1 cellular context compared by ENCODE assay signal in the genomic region with DNA sequence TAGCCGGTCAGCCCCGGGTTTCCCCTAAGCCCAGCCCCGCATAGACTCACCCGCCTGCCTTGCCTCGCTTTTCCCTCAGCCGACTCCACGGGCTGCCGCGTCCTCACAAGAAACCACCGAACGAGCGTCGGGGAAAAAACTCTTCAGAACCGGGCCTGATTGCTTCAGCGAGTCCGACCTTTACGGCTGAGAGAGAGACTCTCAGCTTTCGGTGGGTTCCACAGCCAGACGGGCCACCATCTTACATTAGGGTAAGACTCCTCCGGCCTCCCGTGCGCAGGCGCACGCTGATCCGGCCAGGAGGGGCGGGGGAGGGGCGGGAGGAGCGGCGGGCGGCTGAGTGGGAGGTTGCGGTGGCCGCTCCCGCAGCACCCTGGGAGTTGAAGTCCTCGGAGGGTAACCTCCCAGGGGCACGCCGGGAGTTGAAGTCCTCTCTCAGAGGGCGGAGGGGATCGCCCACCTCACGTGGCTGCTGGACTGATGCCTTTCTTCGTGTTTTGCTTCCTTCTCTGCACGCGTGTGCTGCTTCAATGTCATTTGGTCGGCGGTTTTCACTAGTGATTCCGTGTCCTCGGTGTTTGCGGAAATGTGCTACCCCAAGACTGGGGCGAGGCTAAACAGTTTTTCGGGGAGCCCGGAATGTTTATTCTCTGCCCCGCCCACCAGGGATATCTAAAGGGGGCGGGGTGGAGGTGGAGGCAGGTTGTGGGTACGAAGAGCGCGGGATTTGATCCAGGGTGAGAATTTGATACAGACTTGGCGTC.
TF ChIP-seq lines count a peak whose summit lies in the region.

A gene with protein sequence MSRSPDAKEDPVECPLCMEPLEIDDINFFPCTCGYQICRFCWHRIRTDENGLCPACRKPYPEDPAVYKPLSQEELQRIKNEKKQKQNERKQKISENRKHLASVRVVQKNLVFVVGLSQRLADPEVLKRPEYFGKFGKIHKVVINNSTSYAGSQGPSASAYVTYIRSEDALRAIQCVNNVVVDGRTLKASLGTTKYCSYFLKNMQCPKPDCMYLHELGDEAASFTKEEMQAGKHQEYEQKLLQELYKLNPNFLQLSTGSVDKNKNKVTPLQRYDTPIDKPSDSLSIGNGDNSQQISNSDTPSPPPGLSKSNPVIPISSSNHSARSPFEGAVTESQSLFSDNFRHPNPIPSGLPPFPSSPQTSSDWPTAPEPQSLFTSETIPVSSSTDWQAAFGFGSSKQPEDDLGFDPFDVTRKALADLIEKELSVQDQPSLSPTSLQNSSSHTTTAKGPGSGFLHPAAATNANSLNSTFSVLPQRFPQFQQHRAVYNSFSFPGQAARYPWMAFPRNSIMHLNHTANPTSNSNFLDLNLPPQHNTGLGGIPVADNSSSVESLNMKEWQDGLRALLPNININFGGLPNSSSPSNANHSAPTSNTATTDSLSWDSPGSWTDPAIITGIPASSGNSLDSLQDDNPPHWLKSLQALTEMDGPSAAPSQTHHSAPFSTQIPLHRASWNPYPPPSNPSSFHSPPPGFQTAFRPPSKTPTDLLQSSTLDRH (minus strand): TSS at position 264 of the 764 bp plus-strand sequence. CDS start 71,771 bp downstream, outside the sequence.

TF ChIP-seq in K562, 482 proteins besides CTCF, POLR2A, EP300 and RAD21 (continued from another document and continues in another):
- TF ChIP-seq ZBTB40 (IDR thresholded peaks at IDR 0.05) (no peak), ZBTB40 (CRISPR knock-in tag; IDR thresholded peaks at IDR 0.05) (no peak; the same call in 1 of the 2 replicates), GATAD2A (IDR thresholded peaks at IDR 0.05) (peak; percentile 63; the same call in 1 of the 2 replicates), SMARCA4 (IDR thresholded peaks at IDR 0.05) (no peak; the same call in 1 of the 2 replicates), SIN3A (IDR thresholded peaks at IDR 0.05; ENCODE audit: borderline replicate concordance in 2 of 2, control insufficient read depth in 1 of 2, low read depth in 2 of 2, low read length in 2 of 2) (peak; percentile 94 to 99; a peak in 3 of 4 replicates), MAZ (CRISPR knock-in tag; conservative IDR thresholded peaks at IDR 0.05 in 1 of 2, IDR thresholded peaks at IDR 0.05 in 1 of 2) (peak; percentile 96 to 100), THRAP3 (IDR thresholded peaks at IDR 0.05; ENCODE audit: borderline replicate concordance) (0 out of 2 replicates have a peak, but pooled peaks have one; percentile 12), RBM14 (IDR thresholded peaks at IDR 0.05; ENCODE audit: borderline replicate concordance, insufficient read depth, low read depth, low read length) (no peak), ZNF830 (CRISPR knock-in tag; IDR thresholded peaks at IDR 0.05) (no peak), USF1 (CRISPR knock-in tag; IDR thresholded peaks at IDR 0.05) (peak; percentile 96), POLR2G (IDR thresholded peaks at IDR 0.05; ENCODE audit: low read depth, low read length) (peak; percentile 90), TAF1 (IDR thresholded peaks at IDR 0.05; ENCODE audit: control insufficient read depth, extremely low read depth, insufficient read depth, low read length, severe bottlenecking) (peak; percentile 94), ZNF785 (CRISPR knock-in tag; IDR thresholded peaks at IDR 0.05) (no peak), ETS2 (tag; IDR thresholded peaks at IDR 0.05; ENCODE audit: borderline replicate concordance, poor library complexity, severe bottlenecking) (no peak), CREB5 (CRISPR knock-in tag; IDR thresholded peaks at IDR 0.05) (no peak), FOS (IDR thresholded peaks at IDR 0.05; ENCODE audit: extremely low read depth, insufficient read length) (no peak), YBX1 (IDR thresholded peaks at IDR 0.05) (no peak), ZNF75A (CRISPR knock-in tag; IDR thresholded peaks at IDR 0.05) (no peak), NR4A1 (CRISPR knock-in tag; IDR thresholded peaks at IDR 0.05) (0 out of 2 replicates have a peak, but pooled peaks have one; percentile 47), NR4A1 (tag; IDR thresholded peaks at IDR 0.05) (no peak; the same call in 1 of the 2 replicates), ZNF589 (CRISPR knock-in tag; IDR thresholded peaks at IDR 0.05; ENCODE audit: low read depth) (peak; percentile 89; the same call in 1 of the 2 replicates), RUNX1 (IDR thresholded peaks at IDR 0.05; ENCODE audit: low read depth) (0 out of 2 replicates have a peak, but pooled peaks have one; percentile 20), ZKSCAN8 (CRISPR knock-in tag; IDR thresholded peaks at IDR 0.05) (no peak), ZNF316 (IDR thresholded peaks at IDR 0.05) (no peak), HDAC2 (IDR thresholded peaks at IDR 0.05) (peak; percentile 99), ZNF239 (CRISPR knock-in tag; IDR thresholded peaks at IDR 0.05) (no peak), ZNF354B (CRISPR knock-in tag; IDR thresholded peaks at IDR 0.05) (no peak), MTF1 (CRISPR knock-in tag; IDR thresholded peaks at IDR 0.05; ENCODE audit: borderline replicate concordance) (no peak)
- TF ChIP-seq, protein P1, sequence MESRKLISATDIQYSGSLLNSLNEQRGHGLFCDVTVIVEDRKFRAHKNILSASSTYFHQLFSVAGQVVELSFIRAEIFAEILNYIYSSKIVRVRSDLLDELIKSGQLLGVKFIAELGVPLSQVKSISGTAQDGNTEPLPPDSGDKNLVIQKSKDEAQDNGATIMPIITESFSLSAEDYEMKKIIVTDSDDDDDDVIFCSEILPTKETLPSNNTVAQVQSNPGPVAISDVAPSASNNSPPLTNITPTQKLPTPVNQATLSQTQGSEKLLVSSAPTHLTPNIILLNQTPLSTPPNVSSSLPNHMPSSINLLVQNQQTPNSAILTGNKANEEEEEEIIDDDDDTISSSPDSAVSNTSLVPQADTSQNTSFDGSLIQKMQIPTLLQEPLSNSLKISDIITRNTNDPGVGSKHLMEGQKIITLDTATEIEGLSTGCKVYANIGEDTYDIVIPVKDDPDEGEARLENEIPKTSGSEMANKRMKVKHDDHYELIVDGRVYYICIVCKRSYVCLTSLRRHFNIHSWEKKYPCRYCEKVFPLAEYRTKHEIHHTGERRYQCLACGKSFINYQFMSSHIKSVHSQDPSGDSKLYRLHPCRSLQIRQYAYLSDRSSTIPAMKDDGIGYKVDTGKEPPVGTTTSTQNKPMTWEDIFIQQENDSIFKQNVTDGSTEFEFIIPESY (CRISPR knock-in tag; IDR thresholded peaks at IDR 0.05): peak; percentile 68; the same call in 1 of the 2 replicates
- TF ChIP-seq, protein P2, sequence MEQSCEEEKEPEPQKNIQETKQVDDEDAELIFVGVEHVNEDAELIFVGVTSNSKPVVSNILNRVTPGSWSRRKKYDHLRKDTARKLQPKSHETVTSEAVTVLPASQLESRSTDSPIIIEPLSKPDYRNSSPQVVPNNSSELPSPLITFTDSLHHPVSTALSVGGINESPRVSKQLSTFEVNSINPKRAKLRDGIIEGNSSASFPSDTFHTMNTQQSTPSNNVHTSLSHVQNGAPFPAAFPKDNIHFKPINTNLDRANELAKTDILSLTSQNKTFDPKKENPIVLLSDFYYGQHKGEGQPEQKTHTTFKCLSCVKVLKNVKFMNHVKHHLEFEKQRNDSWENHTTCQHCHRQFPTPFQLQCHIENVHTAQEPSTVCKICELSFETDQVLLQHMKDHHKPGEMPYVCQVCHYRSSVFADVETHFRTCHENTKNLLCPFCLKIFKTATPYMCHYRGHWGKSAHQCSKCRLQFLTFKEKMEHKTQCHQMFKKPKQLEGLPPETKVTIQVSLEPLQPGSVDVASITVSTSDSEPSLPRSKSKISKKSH (CRISPR knock-in tag; IDR thresholded peaks at IDR 0.05): no peak
- TF ChIP-seq, protein P3, sequence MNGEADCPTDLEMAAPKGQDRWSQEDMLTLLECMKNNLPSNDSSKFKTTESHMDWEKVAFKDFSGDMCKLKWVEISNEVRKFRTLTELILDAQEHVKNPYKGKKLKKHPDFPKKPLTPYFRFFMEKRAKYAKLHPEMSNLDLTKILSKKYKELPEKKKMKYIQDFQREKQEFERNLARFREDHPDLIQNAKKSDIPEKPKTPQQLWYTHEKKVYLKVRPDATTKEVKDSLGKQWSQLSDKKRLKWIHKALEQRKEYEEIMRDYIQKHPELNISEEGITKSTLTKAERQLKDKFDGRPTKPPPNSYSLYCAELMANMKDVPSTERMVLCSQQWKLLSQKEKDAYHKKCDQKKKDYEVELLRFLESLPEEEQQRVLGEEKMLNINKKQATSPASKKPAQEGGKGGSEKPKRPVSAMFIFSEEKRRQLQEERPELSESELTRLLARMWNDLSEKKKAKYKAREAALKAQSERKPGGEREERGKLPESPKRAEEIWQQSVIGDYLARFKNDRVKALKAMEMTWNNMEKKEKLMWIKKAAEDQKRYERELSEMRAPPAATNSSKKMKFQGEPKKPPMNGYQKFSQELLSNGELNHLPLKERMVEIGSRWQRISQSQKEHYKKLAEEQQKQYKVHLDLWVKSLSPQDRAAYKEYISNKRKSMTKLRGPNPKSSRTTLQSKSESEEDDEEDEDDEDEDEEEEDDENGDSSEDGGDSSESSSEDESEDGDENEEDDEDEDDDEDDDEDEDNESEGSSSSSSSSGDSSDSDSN (IDR thresholded peaks at IDR 0.05; ENCODE audit: borderline replicate concordance in 1 of 2, low read depth in 2 of 2, low read length in 2 of 2): peak; percentile 100
- TF ChIP-seq, protein P4, sequence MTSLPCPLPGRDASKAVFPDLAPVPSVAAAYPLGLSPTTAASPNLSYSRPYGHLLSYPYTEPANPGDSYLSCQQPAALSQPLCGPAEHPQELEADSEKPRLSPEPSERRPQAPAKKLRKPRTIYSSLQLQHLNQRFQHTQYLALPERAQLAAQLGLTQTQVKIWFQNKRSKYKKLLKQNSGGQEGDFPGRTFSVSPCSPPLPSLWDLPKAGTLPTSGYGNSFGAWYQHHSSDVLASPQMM (CRISPR knock-in tag; IDR thresholded peaks at IDR 0.05): no peak
